Comparison of ENCODE assay signal across 3 cellular contexts in the genomic region with DNA sequence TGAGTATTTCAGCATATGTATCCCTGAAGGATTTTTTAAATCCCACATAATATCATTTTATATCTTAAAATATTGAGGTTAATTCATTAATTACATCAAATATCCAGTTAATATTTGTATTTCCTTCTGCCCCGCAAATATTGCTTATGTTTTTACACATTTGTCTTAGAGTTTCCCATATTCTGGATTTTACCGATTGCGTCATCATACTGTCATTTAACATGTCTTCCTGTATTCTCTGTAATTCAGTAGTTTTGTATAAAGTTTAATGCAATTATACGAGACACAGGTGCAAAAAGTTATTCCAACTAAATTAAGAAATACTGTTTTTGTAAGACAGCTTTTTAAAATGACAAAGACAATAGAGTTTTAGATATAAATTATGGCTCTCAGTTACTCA.
TF ChIP-seq lines count a peak whose summit lies in the region.

No MANE protein-coding gene starts in this region.

TF ChIP-seq in HepG2, 621 proteins besides CTCF, POLR2A, EP300 and RAD21:
- TF ChIP-seq ZNF549 (CRISPR knock-in tag; IDR thresholded peaks at IDR 0.05) (no peak), CEBPB (IDR thresholded peaks at IDR 0.05; ENCODE audit: borderline replicate concordance, low read depth, low read length) (peak; percentile 89), ZZZ3 (CRISPR knock-in tag; IDR thresholded peaks at IDR 0.05; ENCODE audit: borderline replicate concordance) (no peak), CEBPG (CRISPR knock-in tag; IDR thresholded peaks at IDR 0.05) (peak; percentile 48; the same call in 1 of the 2 replicates), ZSCAN29 (CRISPR knock-in tag; conservative IDR thresholded peaks at IDR 0.05) (no peak)

TF ChIP-seq in IMR-90, 13 proteins besides CTCF, POLR2A, EP300 and RAD21:
- no peak for TF ChIP-seq SMC3 (IDR thresholded peaks at IDR 0.05; ENCODE audit: low read depth, low read length)
- TF ChIP-seq FOS (IDR thresholded peaks at IDR 0.05; ENCODE audit: low read depth, low read length), result no peak
- peak; percentile 89 for TF ChIP-seq CEBPB (IDR thresholded peaks at IDR 0.05; ENCODE audit: low read depth, low read length)
TF ChIP-seq in IMR-90: peak in this region for 1.

TF ChIP-seq in H1, 55 proteins besides CTCF, POLR2A, EP300 and RAD21:
- no peak for TF ChIP-seq GTF2F1 (IDR thresholded peaks at IDR 0.05; ENCODE audit: borderline replicate concordance, low read depth, low read length)
- no peak for TF ChIP-seq JUND (IDR thresholded peaks at IDR 0.05; ENCODE audit: low read length)
- TF ChIP-seq CEBPB (IDR thresholded peaks at IDR 0.05; ENCODE audit: low read depth, low read length), result peak; percentile 62; the same call in 1 of the 2 replicates
- TF ChIP-seq BRCA1 (IDR thresholded peaks at IDR 0.05; ENCODE audit: low read depth, low read length), result no peak
- TF ChIP-seq SIN3A (conservative IDR thresholded peaks at IDR 0.05 in 1 of 2, IDR thresholded peaks at IDR 0.05 in 1 of 2; ENCODE audit: low read depth in 1 of 2, low read length in 2 of 2), result no peak
- TF ChIP-seq CREB1 (IDR thresholded peaks at IDR 0.05), result no peak
- no peak for TF ChIP-seq RNF2 (IDR thresholded peaks at IDR 0.05; ENCODE audit: borderline replicate concordance, low read depth, low read length, missing control alignments, poor library complexity, severe bottlenecking)
